ENCODE assay signal across 8 cellular contexts in the genomic region with DNA sequence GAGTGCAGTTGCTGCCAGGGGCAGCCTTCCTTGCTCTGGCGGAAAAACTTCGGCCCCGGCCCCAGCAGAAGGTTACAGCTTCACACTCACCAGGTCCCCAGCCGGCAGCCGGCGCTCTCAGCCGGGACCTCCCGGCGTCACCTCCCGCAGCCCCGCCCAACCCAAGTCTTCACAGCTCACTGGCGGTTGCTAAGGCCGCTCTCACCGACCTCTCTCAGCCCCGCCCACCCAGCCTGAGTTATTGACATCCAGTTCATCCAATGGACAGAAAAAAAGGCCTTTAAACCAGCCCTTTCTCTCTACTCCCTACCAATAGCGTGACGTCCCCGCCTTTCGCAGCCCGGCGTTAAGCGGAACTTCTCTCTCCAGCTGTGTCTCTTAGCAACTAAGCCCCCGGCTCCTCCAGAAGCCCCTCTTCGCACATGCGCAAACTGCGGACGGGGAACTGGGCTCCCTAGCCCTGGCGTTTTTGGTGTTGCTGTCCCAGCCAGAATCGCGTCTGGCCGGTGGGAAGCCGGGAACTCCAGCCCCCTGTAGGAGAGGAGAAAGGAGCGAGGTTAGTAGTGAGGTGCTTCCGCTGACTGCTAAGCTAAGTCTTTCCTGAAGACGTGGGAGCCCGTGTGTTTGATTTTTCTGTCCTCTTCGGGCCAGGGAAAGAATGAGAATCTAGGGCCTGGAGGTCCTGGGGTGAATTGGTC. TPM values are rescaled to one million over a fixed set of nuclear protein-coding genes. Genes with fewer than 3 reads are reported as not detected.
A peak's percentile ranks its signal among the peaks of the same experiment; 100 is the strongest.
DNase-seq lines count a peak whose midpoint lies in the region; ATAC-seq and TF ChIP-seq lines count a peak whose summit lies in the region.

A gene (plus strand): TSS at position 376 of the 698 bp plus-strand sequence. CDS start 9,189 bp downstream, outside the sequence.

- peaks cover 0 to 3% (median 0%) of the 10 kb centered on the region in 11 experiments; a peak in 1 of 22 replicates for H3K36me3 ChIP-seq in BLaER1 treated with 17β-estradiol and CSF1 and Interleukin-3, amounts not matched to agents 10 nM and 100 nM
- no peaks in the 10 kb centered on the region for H3K36me3 ChIP-seq in colonic mucosa

- H3K4me2 ChIP-seq in BLaER1 treated with 17β-estradiol and CSF1 and Interleukin-3, amounts not matched to agents 10 nM and 100 nM = peak within 1 kb of the TSS; percentile 87 to 97 (median 92)

- peaks cover 7 to 17% (median 13%) of the 10 kb centered on the region in 10 experiments for H3K4me1 ChIP-seq in BLaER1 treated with 17β-estradiol and CSF1 and Interleukin-3, amounts not matched to agents 10 nM and 100 nM
- H3K4me1 ChIP-seq in colonic mucosa = no peaks in the 10 kb centered on the region

- H3K27ac ChIP-seq in BLaER1 treated with 17β-estradiol and CSF1 and Interleukin-3, amounts not matched to agents 10 nM and 100 nM = peak within 1 kb of the TSS; percentile 13 to 90 (median 60)
- H3K27ac ChIP-seq in colonic mucosa = peak within 1 kb of the TSS; percentile 93

- H4K20me1 ChIP-seq in BLaER1 treated with 17β-estradiol and CSF1 and Interleukin-3, amounts not matched to agents 10 nM and 100 nM = no peaks in the 10 kb centered on the region

- TF ChIP-seq CTCF in colonic mucosa (IDR thresholded peaks at IDR 0.05) = no peak

- H3K9ac ChIP-seq in BLaER1 treated with 17β-estradiol and CSF1 and Interleukin-3, amounts not matched to agents 10 nM and 100 nM = peak within 1 kb of the TSS; percentile 66 to 87 (median 78)
- peak within 1 kb of the TSS; percentile 52 to 93 for H3K9ac ChIP-seq in colonic mucosa (ENCODE audit: low read depth in 2 of 2, low read length in 2 of 2)

- H3K27me3 ChIP-seq in BLaER1 treated with 17β-estradiol and CSF1 and Interleukin-3, amounts not matched to agents 10 nM and 100 nM = no peaks in the 10 kb centered on the region
- no peaks in the 10 kb centered on the region for H3K27me3 ChIP-seq in colonic mucosa

- H3K4me3 ChIP-seq in BLaER1 treated with 17β-estradiol and CSF1 and Interleukin-3, amounts not matched to agents 10 nM and 100 nM = peak within 1 kb of the TSS; percentile 65 to 80 (median 70)
- H3K4me3 ChIP-seq in colonic mucosa = peak within 1 kb of the TSS; percentile 55

- ATAC-seq in GM19328 (IDR thresholded peaks at IDR 0.05; ENCODE audit: unreplicated experiment) = peak; percentile 99
- ATAC-seq in HG03469 (IDR thresholded peaks at IDR 0.05; ENCODE audit: unreplicated experiment) = peak; percentile 99

- peak; percentile 74 for DNase-seq in NCI-H524 treated with DMSO at 0.1 percent for 48 hours (lab: John Stamatoyannopoulos, UW)
- DNase-seq in activated CD4-positive, alpha-beta T cell treated with anti-CD3 and anti-CD28 coated beads for 48 hours = peak; percentile 99
- peak; percentile 100 for DNase-seq in colonic mucosa
- DNase-seq in kidney tubule cell (ENCODE audit: low spot score) = peak; percentile 99
- DNase-seq in stimulated activated CD4-positive, alpha-beta T cell treated with anti-CD3 and anti-CD28 coated beads, Interleukin-1b, Interleukin-23, amount 100 ng/mL, for 1 hour (ENCODE audit: low read depth in 2 of 2) = peak; percentile 96 to 98

- peaks cover 0 to 5% (median 0%) of the 10 kb centered on the region in 11 experiments; a peak in 1 of 22 replicates for H3K9me3 ChIP-seq in BLaER1 treated with 17β-estradiol and CSF1 and Interleukin-3, amounts not matched to agents 10 nM and 100 nM (replicated peaks in 1 of 11)
- H3K9me3 ChIP-seq in colonic mucosa = no peaks in the 10 kb centered on the region

- intact Hi-C loops in colonic mucosa (cut with DNase I) = no loop called here

RNA-seq across cellular contexts. Expression of the gene that starts here (rescaled TPM):
- 1 to 10 TPM; 1.9 to 4.8 TPM for total RNA-seq in colonic mucosa

Comparison
In these comparisons a context has a peak if more than half of its experiments do, and no peak if none do; other contexts are left out.
1. Peak in every context shown above with its lines: DNase-seq, ATAC-seq, H3K4me3 ChIP-seq and H3K27ac ChIP-seq.